In genomic region chr17:74199306-74200092, GRCh38 we compare ENCODE assay signal across 1 cellular context.
TF ChIP-seq lines count a peak whose summit lies in the region.

No MANE protein-coding gene starts in this region.

TF ChIP-seq in neural cell, 6 proteins besides CTCF, POLR2A, EP300 and RAD21 (continued from another document):
- TF ChIP-seq REST (IDR thresholded peaks at IDR 0.05; ENCODE audit: borderline replicate concordance) (no peak), MXI1 (conservative IDR thresholded peaks at IDR 0.05; ENCODE audit: poor library complexity, severe bottlenecking) (no peak)
